9 cellular contexts compared by ENCODE assay signal in genomic region chr6:149454405-149454848, GRCh38. TPM values are rescaled to one million over a fixed set of nuclear protein-coding genes. Genes with fewer than 3 reads are reported as not detected.
DNase-seq lines count a peak whose midpoint lies in the region; ATAC-seq and TF ChIP-seq lines count a peak whose summit lies in the region.
"Had no signal": no experiment of that assay in that cellular context is flagged by ENCODE, and none has a peak within 500 bp of the region (broad histone marks: within the 10 kb centered on the region; RNA-seq: fewer than 3 reads in every experiment).

No MANE protein-coding gene starts in this region.

- no peaks in the 10 kb centered on the region for H3K36me3 Mint-ChIP-seq in endodermal cell (ENCODE audit: low read depth)

- H3K4me3 ChIP-seq in right lobe of liver (no peak overlapping the region), aorta (ENCODE audit: low read length in 2 of 2) (no peak overlapping the region), endodermal cell (ENCODE audit: low read length) (no peak overlapping the region)

- no peak for TF ChIP-seq CTCF in right lobe of liver (IDR thresholded peaks at IDR 0.05)
- no peak for TF ChIP-seq CTCF in endodermal cell (conservative IDR thresholded peaks at IDR 0.05)

- no peak for TF ChIP-seq POLR2A in right lobe of liver (IDR thresholded peaks at IDR 0.05)

- H3K27ac Mint-ChIP-seq in endodermal cell: no peak overlapping the region

- peak; percentile 54 for DNase-seq in activated effector memory CD4-positive, alpha-beta T cell treated with anti-CD3 and anti-CD28 coated beads, Interleukin-2, amount 50 U/mL, for 16 hours
- DNase-seq in activated effector memory CD4-positive, alpha-beta T cell treated with Interleukin-2 at 50 U/mL for 16 hours: no peak
- DNase-seq in cerebellar cortex (ENCODE audit: low spot score) (peak; percentile 92), right lobe of liver (peak; percentile 97 to 99 (median 99)), aorta (peak; percentile 97 to 98), endodermal cell (no peak), RKO (ENCODE audit: low spot score) (no peak)
- DNase-seq: COR-L47 had no signal

- no peaks in the 10 kb centered on the region for H3K9me3 ChIP-seq in right lobe of liver
- no peaks in the 10 kb centered on the region for H3K9me3 ChIP-seq in aorta (ENCODE audit: control insufficient read depth, low read length)
- no peaks in the 10 kb centered on the region for H3K9me3 ChIP-seq in endodermal cell (ENCODE audit: control insufficient read depth, low read length)

- H3K4me1 Mint-ChIP-seq in endodermal cell: peaks cover 4% of the 10 kb centered on the region

- H3K27ac ChIP-seq in right lobe of liver: peak overlapping the region; percentile 26 to 39 (median 36)
- no peak overlapping the region for H3K27ac ChIP-seq in aorta (ENCODE audit: low read depth in 1 of 2, low read length in 2 of 2)
- no peak overlapping the region for H3K27ac ChIP-seq in endodermal cell (ENCODE audit: low read depth, low read length)

- H3K9me3 Mint-ChIP-seq in endodermal cell: no peaks in the 10 kb centered on the region

- peaks cover 44% of the 10 kb centered on the region for H3K27me3 Mint-ChIP-seq in endodermal cell (ENCODE audit: insufficient read depth)

- ATAC-seq in right lobe of liver: peak; percentile 93 to 96 (median 94)
- ATAC-seq in aorta (ENCODE audit: low FRiP score): peak; percentile 93
- no peak for ATAC-seq in HG03280 (IDR thresholded peaks at IDR 0.05; ENCODE audit: unreplicated experiment)

- H3K36me3 ChIP-seq in right lobe of liver: no peaks in the 10 kb centered on the region
- no peaks in the 10 kb centered on the region for H3K36me3 ChIP-seq in aorta (ENCODE audit: control insufficient read depth in 1 of 2, insufficient read depth in 2 of 2, low read length in 1 of 2)
- H3K36me3 ChIP-seq in endodermal cell (ENCODE audit: control insufficient read depth, insufficient read depth, low read length): no peaks in the 10 kb centered on the region

- no peak overlapping the region for H3K9ac ChIP-seq in endodermal cell (ENCODE audit: extremely low read depth, low read length, poor library complexity, severe bottlenecking)

- H3K4me1 ChIP-seq in right lobe of liver (peaks cover 0 to 18% (median 12%) of the 10 kb centered on the region in 4 donors), aorta (ENCODE audit: control insufficient read depth in 1 of 2, insufficient read depth in 2 of 2, low read length in 2 of 2) (no peaks in the 10 kb centered on the region), endodermal cell (ENCODE audit: control insufficient read depth, insufficient read depth, low read length) (no peaks in the 10 kb centered on the region)

- WGBS in right lobe of liver (ENCODE audit: insufficient coverage, low coverage, low lambda C conversion rate, missing lambda C conversion rate): 5% methylated on average over 11 of the region's 15 CpGs
- WGBS in aorta, 2 donors: 1 to 3% methylated on average over 15 of the region's 15 CpGs
- 83 to 90% methylated on average over 4 to 15 of the region's 15 CpGs for whole genome bisulfite sequencing in endodermal cell (ENCODE audit: insufficient coverage in 1 of 2, insufficient read length in 1 of 2), 2 experiments

- intact Hi-C loops in right lobe of liver (cut with DNase I): no loop called here
- intact Hi-C loops in aorta (cut with DNase I): no loop called here

- H3K27me3 ChIP-seq in right lobe of liver (no peaks in the 10 kb centered on the region), aorta (ENCODE audit: control insufficient read depth in 1 of 2, insufficient read depth in 2 of 2, low read length in 1 of 2) (no peaks in the 10 kb centered on the region), endodermal cell (ENCODE audit: control insufficient read depth, insufficient read depth, low read length, poor library complexity, severe bottlenecking) (peaks cover 38% of the 10 kb centered on the region)

- no peak overlapping the region for H3K4me3 Mint-ChIP-seq in endodermal cell

RNA-seq across cellular contexts. Expression of gene ZC3H12D, which starts 30.4 kb away (rescaled TPM):
- total RNA-seq in right lobe of liver: 1 to 10 TPM in 1 of 6 experiments, under 1 TPM in 5; 0.49 to 1.4 (median 0.90) TPM
- total RNA-seq in aorta: 1 to 10 TPM; 1.2 to 3.0 TPM
- polyA plus RNA-seq in aorta: 1 to 10 TPM in 1 of 2 donors, under 1 TPM in 1; 0.10 to 1.9 TPM
- under 1 TPM; 0.20 to 0.42 TPM for total RNA-seq in endodermal cell
- 0.21 TPM for polyA plus RNA-seq in endodermal cell (2013, experiment 1 of 2)
- polyA plus RNA-seq in endodermal cell (2013, experiment 2 of 2): 0.25 TPM

RNA-seq across cellular contexts. Expression of gene SUMO4, which starts 54.4 kb away (rescaled TPM):
- 1 to 10 TPM in 3 of 6 experiments, under 1 TPM in 3; 0.49 to 1.2 (median 1.0) TPM for total RNA-seq in right lobe of liver
- total RNA-seq in aorta: 1 to 10 TPM; 2.9 to 6.9 TPM
- polyA plus RNA-seq in aorta: under 1 TPM in 1 of 2 donors, not detected in 1; 0.49 TPM
- 1 to 10 TPM; 1.3 to 1.9 TPM for total RNA-seq in endodermal cell
- polyA plus RNA-seq in endodermal cell (2013, experiment 1 of 2): 0.21 TPM
- polyA plus RNA-seq in endodermal cell (2013, experiment 2 of 2): 0.54 TPM

Comparison
In these comparisons a context has a peak if more than half of its experiments do, and no peak if none do; other contexts are left out.
1. DNase-seq: peak in activated effector memory CD4-positive, alpha-beta T cell treated with anti-CD3 and anti-CD28 coated beads, Interleukin-2, amount 50 U/mL, for 16 hours (single experiment), cerebellar cortex (single experiment), right lobe of liver (3 of 3) and aorta (2 of 2); none in activated effector memory CD4-positive, alpha-beta T cell treated with Interleukin-2 at 50 U/mL for 16 hours (single experiment), endodermal cell (single experiment) and RKO (single experiment).
2. H3K27ac ChIP-seq: peak in right lobe of liver (3 of 3); none in aorta (0 of 2) and endodermal cell (single experiment).